16 cellular contexts compared by ENCODE assay signal in genomic region chr2:101106453-101107181, GRCh38. TPM values are rescaled to one million over a fixed set of nuclear protein-coding genes. Genes with fewer than 3 reads are reported as not detected.
DNase-seq lines count a peak whose midpoint lies in the region; TF ChIP-seq lines count a peak whose summit lies in the region.
"Had no signal": no experiment of that assay in that cellular context is flagged by ENCODE, and none has a peak within 500 bp of the region (broad histone marks: within the 10 kb centered on the region; RNA-seq: fewer than 3 reads in every experiment).

No MANE protein-coding gene starts in this region.

- H3K27me3 Mint-ChIP-seq in nephron (ENCODE audit: low read depth): no peaks in the 10 kb centered on the region
- H3K27me3 Mint-ChIP-seq: stimulated activated memory B cell treated with anti-CD40 and anti-IgM and Interleukin-4, amounts not matched to agents 10 μg/mL and 1 μg/mL and 100 μg/mL, for 72 hours had no signal

- H3K4me2 ChIP-seq in mesendoderm (ENCODE audit: low read length): no peak overlapping the region

- H3K56ac ChIP-seq in mesendoderm (ENCODE audit: low read length): no peak overlapping the region

- peaks cover 4% of the 10 kb centered on the region for H3K79me1 ChIP-seq in mesendoderm (ENCODE audit: low read length)

- H4K5ac ChIP-seq in mesendoderm (ENCODE audit: low read length): no peak overlapping the region

- H3K4me3 Mint-ChIP-seq in nephron: no peak overlapping the region
- H3K4me3 Mint-ChIP-seq: immature natural killer cell; stimulated activated memory B cell treated with anti-CD40 and anti-IgM and Interleukin-4, amounts not matched to agents 10 μg/mL and 1 μg/mL and 100 μg/mL, for 72 hours had no signal

- no peak overlapping the region for H3K4ac ChIP-seq in mesendoderm (ENCODE audit: low read depth, low read length)

- H3K27ac ChIP-seq in colonic mucosa: no peak overlapping the region
- no peak overlapping the region for H3K27ac ChIP-seq in mesendoderm (ENCODE audit: low read depth, low read length)

- H2BK120ac ChIP-seq in mesendoderm (ENCODE audit: low read depth, low read length): no peak overlapping the region

- H2AK5ac ChIP-seq in mesendoderm (ENCODE audit: low read length): no peak overlapping the region

- H3K4me1 Mint-ChIP-seq in nephron: peaks cover 54% of the 10 kb centered on the region

- no peak overlapping the region for H4K8ac ChIP-seq in mesendoderm (ENCODE audit: low read depth, low read length)

- peaks cover 18% of the 10 kb centered on the region for H3K9me3 Mint-ChIP-seq in nephron

- H3K4me3 ChIP-seq in colonic mucosa (no peak overlapping the region), mesendoderm (ENCODE audit: low read length) (no peak overlapping the region)
- H3K4me3 ChIP-seq: prostate gland had no signal

- H3K27me3 ChIP-seq in colonic mucosa (no peaks in the 10 kb centered on the region), mesendoderm (ENCODE audit: insufficient read depth, low read length, poor library complexity) (no peaks in the 10 kb centered on the region)
- H3K27me3 ChIP-seq: BE2C had no signal

- no peak overlapping the region for H2BK15ac ChIP-seq in mesendoderm (replicated peaks; ENCODE audit: low read depth)

- H3K9ac ChIP-seq in colonic mucosa (ENCODE audit: low read depth in 2 of 2, low read length in 2 of 2) (no peak overlapping the region), mesendoderm (ENCODE audit: low read length) (no peak overlapping the region)

- H3K79me2 ChIP-seq in mesendoderm (ENCODE audit: control insufficient read depth, insufficient read depth, low read length): peaks cover 4% of the 10 kb centered on the region

- no peaks in the 10 kb centered on the region for H3K9me3 ChIP-seq in colonic mucosa
- H3K9me3 ChIP-seq: BE2C, prostate gland had no signal

- intact Hi-C loops in colonic mucosa (cut with DNase I): no loop called here

- H3K4me1 ChIP-seq in colonic mucosa (no peaks in the 10 kb centered on the region), mesendoderm (ENCODE audit: control insufficient read depth, low read depth, low read length) (no peaks in the 10 kb centered on the region)

- DNase-seq in DMS53 (lab: John Stamatoyannopoulos, UW): peak; percentile 91
- peak; percentile 16 for DNase-seq in NCI-H2171 (lab: John Stamatoyannopoulos, UW)
- peak; percentile 54 for DNase-seq in colonic mucosa
- no peak for DNase-seq in mesendoderm
- DNase-seq in amygdala (lab: John Stamatoyannopoulos, UW): no peak
- DNase-seq in SIG-M5 (lab: John Stamatoyannopoulos, UW): no peak
- DNase-seq in retina: no peak
- DNase-seq: activated CD4-positive, alpha-beta T cell treated with anti-CD3 and anti-CD28 coated beads, Interleukin-2, amount 50 U/mL, for 1 hour; anterior cingulate cortex; BE2C; immature natural killer cell; KG1; stimulated activated CD4-positive, alpha-beta T cell treated with anti-CD3 and anti-CD28 coated beads, Interleukin-4, amount 100 ng/mL, for 4 hours had no signal

- no peak overlapping the region for H3K18ac ChIP-seq in mesendoderm (ENCODE audit: low read length)

- no peaks in the 10 kb centered on the region for H3K36me3 ChIP-seq in colonic mucosa
- no peaks in the 10 kb centered on the region for H3K36me3 ChIP-seq in mesendoderm (ENCODE audit: control insufficient read depth, insufficient read depth, low read length)
- H3K36me3 ChIP-seq: BE2C, prostate gland had no signal

- peaks cover 23% of the 10 kb centered on the region for H3K36me3 Mint-ChIP-seq in nephron (ENCODE audit: low read depth)

- no CpG with 5 or more reads among the region's 12 CpGs for WGBS in mesendoderm (ENCODE audit: extremely low coverage, insufficient coverage, low lambda C conversion rate)

- peak overlapping the region; percentile 50 to 98 (median 61) for H3K27ac Mint-ChIP-seq in nephron
- H3K27ac Mint-ChIP-seq: immature natural killer cell; stimulated activated memory B cell treated with anti-CD40 and anti-IgM and Interleukin-4, amounts not matched to agents 10 μg/mL and 1 μg/mL and 100 μg/mL, for 72 hours had no signal

- H3K23ac ChIP-seq in mesendoderm (ENCODE audit: low read length): no peak overlapping the region

- TF ChIP-seq CTCF in colonic mucosa (IDR thresholded peaks at IDR 0.05): no peak
- no peak for TF ChIP-seq CTCF in nephron (IDR thresholded peaks at IDR 0.05; ENCODE audit: unreplicated experiment in 3 of 3)

- H2BK5ac ChIP-seq in mesendoderm (ENCODE audit: low read length): no peak overlapping the region

RNA-seq across cellular contexts. Expression of gene TBC1D8, which starts 44.6 kb away (rescaled TPM):
- 10 to 100 TPM; 10.3 to 11.8 TPM for total RNA-seq in colonic mucosa
- 6.7 TPM for polyA plus RNA-seq in mesendoderm (2013, experiment 1 of 2)
- polyA plus RNA-seq in mesendoderm (2013, experiment 2 of 2): 5.8 TPM

Comparison
In these comparisons a context has a peak if more than half of its experiments do, and no peak if none do; other contexts are left out.
1. DNase-seq: peak in DMS53 (single experiment), NCI-H2171 (single experiment) and colonic mucosa (single experiment); none in mesendoderm (single experiment), amygdala (0 of 56), SIG-M5 (single experiment) and retina (single experiment).